Comparison of ENCODE assay signal across 30 cellular contexts in genomic region chr11:96063886-96064285, GRCh38.
"Had no signal": no experiment of that assay in that cellular context is flagged by ENCODE, and none has a peak within 500 bp of the region (broad histone marks: within the 10 kb centered on the region; RNA-seq: fewer than 3 reads in every experiment).

No MANE protein-coding gene starts in this region.

- DNase-seq: activated CD4-positive, alpha-beta T cell treated with anti-CD3 and anti-CD28 coated beads for 48 hours; activated CD4-positive, CD25-positive, alpha-beta regulatory T cell; activated CD8-positive, alpha-beta memory T cell treated with anti-CD3 and anti-CD28 coated beads for 24 hours; activated T-cell treated with anti-CD3 and anti-CD28 coated beads, Interleukin-2, amount 50 U/mL, for 1 hour; cortex of kidney; effector memory CD8-positive, alpha-beta T cell; erythroblast; gastrocnemius medialis; glutamatergic neuron; islet precursor cell; left ventricle myocardium inferior; mucosa of descending colon; nucleus accumbens; psoas muscle; sigmoid colon; small intestine; stimulated activated CD4-positive, alpha-beta T cell treated with anti-CD3 and anti-CD28 coated beads, Interleukin-15, amount 100 ng/mL, for 24 hours; stimulated activated CD4-positive, alpha-beta T cell treated with anti-CD3 and anti-CD28 coated beads, Interleukin-2, amount 100 ng/mL, for 24 hours; stimulated activated naive CD4-positive, alpha-beta T cell; T-helper 1 cell; testis; transverse colon had no signal

- H3K9me3 ChIP-seq: ascending aorta, gastrocnemius medialis, left ventricle myocardium inferior, mucosa of descending colon, psoas muscle, sigmoid colon, testis, transverse colon had no signal

- H3K27me3 Mint-ChIP-seq: effector memory CD8-positive, alpha-beta T cell had no signal

- H3K36me3 Mint-ChIP-seq: brain had no signal

- H3K27me3 ChIP-seq: ascending aorta, cardiac muscle cell, gastrocnemius medialis, sigmoid colon, testis, transverse colon had no signal

- H3K4me1 ChIP-seq: gastrocnemius medialis, psoas muscle, testis had no signal

- H3K9me3 Mint-ChIP-seq: activated T-helper 2 cell treated with anti-CD3 and anti-CD28 coated beads, Interferon-gamma antibody, Interleukin-2, Interleukin-4, amounts not matched to agents 10 μg/mL and 5 μg/mL and 100 μg/mL, durations not matched to agents 14 hours and 24 hours and 36 hours; brain; effector memory CD8-positive, alpha-beta T cell; neural crest cell; T-helper 2 cell treated with Interferon-gamma antibody and Interleukin-4, amounts not matched to agents 5 μg/mL and 100 μg/mL, for 36 hours had no signal

- H3K4me3 Mint-ChIP-seq: brain; effector memory CD8-positive, alpha-beta T cell; neural crest cell; T-helper 2 cell treated with Interferon-gamma antibody and Interleukin-4, amounts not matched to agents 5 μg/mL and 100 μg/mL, for 36 hours had no signal

- H3K36me3 ChIP-seq: ascending aorta, cardiac muscle cell, gastrocnemius medialis, left ventricle myocardium inferior, sigmoid colon, transverse colon had no signal

- H3K27ac Mint-ChIP-seq: T-helper 2 cell treated with Interferon-gamma antibody and Interleukin-4, amounts not matched to agents 5 μg/mL and 100 μg/mL, for 36 hours had no signal

- H3K27ac ChIP-seq: ascending aorta, cardiac muscle cell, gastrocnemius medialis, left ventricle myocardium inferior, parathyroid adenoma, psoas muscle, sigmoid colon, testis, transverse colon had no signal

- ATAC-seq: effector memory CD8-positive, alpha-beta T cell; gastrocnemius medialis; mucosa of descending colon; psoas muscle had no signal

- H3K4me3 ChIP-seq: ascending aorta, cardiac muscle cell, gastrocnemius medialis, left ventricle myocardium inferior, lung, mucosa of descending colon, psoas muscle, sigmoid colon, testis, transverse colon had no signal
